ENCODE assay signal across 26 cellular contexts in genomic region chr3:54916722-54917121, GRCh38. TPM values are rescaled to one million over a fixed set of nuclear protein-coding genes. Genes with fewer than 3 reads are reported as not detected.
A peak's percentile ranks its signal among the peaks of the same experiment; 100 is the strongest.
DNase-seq lines count a peak whose midpoint lies in the region; ATAC-seq and TF ChIP-seq lines count a peak whose summit lies in the region.
"Had no signal": no experiment of that assay in that cellular context is flagged by ENCODE, and none has a peak within 500 bp of the region (broad histone marks: within the 10 kb centered on the region; RNA-seq: fewer than 3 reads in every experiment).

No MANE protein-coding gene starts in this region.

- DNase-seq in AG10803 (ENCODE audit: low read depth) (peak; percentile 47), HCEC 1CT (peak; percentile 5), fibroblast of the aortic adventitia (ENCODE audit: low read depth) (peak; percentile 11), cerebellar cortex (ENCODE audit: low spot score) (no peak), RPMI8226 (no peak), putamen (ENCODE audit: low spot score) (no peak)
- DNase-seq: CD4-positive, alpha-beta T cell; COR-L47; DND-41; H7; Kasumi-1; MG63; NCI-H1417; NCI-H1694 treated with DMSO at 0.1 percent for 48 hours; NCI-H2081 treated with DMSO at 0.1 percent for 48 hours; NCI-H446 treated with DMSO at 0.1 percent for 48 hours; NCI-H526 treated with DMSO at 0.1 percent for 48 hours; OCI-M1; Right ventricle myocardium superior; SW 1271; T-helper 17 cell had no signal

- no peak overlapping the region for H3K4me3 ChIP-seq in AG10803 (ENCODE audit: low read length)
- no peak overlapping the region for H3K4me3 ChIP-seq in fibroblast of the aortic adventitia (ENCODE audit: low read depth, low read length)
- H3K4me3 ChIP-seq: BLaER1, MG63 had no signal

- 0 out of 2 replicates have a peak, but pooled peaks have one; percentile 3 for TF ChIP-seq CTCF in AG10803 (conservative IDR thresholded peaks at IDR 0.05; ENCODE audit: low read length)
- no peak for TF ChIP-seq CTCF in fibroblast of the aortic adventitia (IDR thresholded peaks at IDR 0.05; ENCODE audit: insufficient read depth, low read length)

- ATAC-seq in SK-N-SH treated with all-trans-retinoic acid at 6 μM for 48 hours (peak; percentile 79), GM19023 (IDR thresholded peaks at IDR 0.05; ENCODE audit: unreplicated experiment) (no peak)
- ATAC-seq: T-helper 17 cell had no signal

TF ChIP-seq in SK-N-SH treated with all-trans-retinoic acid at 6 μM for 48 hours, 23 proteins besides CTCF, POLR2A, EP300 and RAD21:
- no peak for TF ChIP-seq TCF4 (CRISPR knock-in tag; IDR thresholded peaks at IDR 0.05; ENCODE audit: borderline replicate concordance)
- TF ChIP-seq ZFP30 (CRISPR knock-in tag; IDR thresholded peaks at IDR 0.05), result no peak
- TF ChIP-seq ZNF565 (CRISPR knock-in tag; conservative IDR thresholded peaks at IDR 0.05; ENCODE audit: low read depth), result no peak
- TF ChIP-seq ESRRG (CRISPR knock-in tag; IDR thresholded peaks at IDR 0.05), result no peak
- no peak for TF ChIP-seq TOX (CRISPR knock-in tag; IDR thresholded peaks at IDR 0.05; ENCODE audit: borderline replicate concordance)
- no peak for TF ChIP-seq ZC3H10 (CRISPR knock-in tag; IDR thresholded peaks at IDR 0.05)
- no peak for TF ChIP-seq ZNF70 (CRISPR knock-in tag; IDR thresholded peaks at IDR 0.05)
- no peak for TF ChIP-seq PATZ1 (CRISPR knock-in tag; IDR thresholded peaks at IDR 0.05; ENCODE audit: borderline replicate concordance)
- TF ChIP-seq ZNF8 (CRISPR knock-in tag; IDR thresholded peaks at IDR 0.05), result no peak
- TF ChIP-seq CREB5 (CRISPR knock-in tag; IDR thresholded peaks at IDR 0.05; ENCODE audit: low read depth), result no peak
- no peak for TF ChIP-seq CSRNP3 (CRISPR knock-in tag; IDR thresholded peaks at IDR 0.05)
- no peak for TF ChIP-seq RARB (CRISPR knock-in tag; IDR thresholded peaks at IDR 0.05)
- no peak for TF ChIP-seq ZFP3 (CRISPR knock-in tag; IDR thresholded peaks at IDR 0.05)
- TF ChIP-seq PPARA (CRISPR knock-in tag; IDR thresholded peaks at IDR 0.05; ENCODE audit: borderline replicate concordance), result no peak
- no peak for TF ChIP-seq SNAI2 (CRISPR knock-in tag; IDR thresholded peaks at IDR 0.05)
- TF ChIP-seq GLIS3 (CRISPR knock-in tag; IDR thresholded peaks at IDR 0.05), result no peak
- no peak for TF ChIP-seq TSHZ2 (CRISPR knock-in tag; IDR thresholded peaks at IDR 0.05)
- TF ChIP-seq ISL1 (CRISPR knock-in tag; IDR thresholded peaks at IDR 0.05), result no peak
- TF ChIP-seq POU6F1 (CRISPR knock-in tag; IDR thresholded peaks at IDR 0.05; ENCODE audit: borderline replicate concordance, low read depth), result no peak

RNA-seq across cellular contexts. Expression of gene LRTM1, which starts 11.1 kb away (rescaled TPM):
- total RNA-seq in fibroblast of the aortic adventitia (ENCODE audit: low replicate concordance), result not detected in 2 replicates
- total RNA-seq: A172; CD4-positive, alpha-beta T cell; H7; Right ventricle myocardium superior; SK-MEL-5; T-helper 17 cell had no signal

Comparison
In these comparisons a context has a peak if more than half of its experiments do, and no peak if none do; other contexts are left out.
1. DNase-seq: peak in AG10803 (single experiment), HCEC 1CT (single experiment) and fibroblast of the aortic adventitia (single experiment); none in cerebellar cortex (single experiment), RPMI8226 (single experiment) and putamen (single experiment).